10 cellular contexts compared by ENCODE assay signal in the genomic region with DNA sequence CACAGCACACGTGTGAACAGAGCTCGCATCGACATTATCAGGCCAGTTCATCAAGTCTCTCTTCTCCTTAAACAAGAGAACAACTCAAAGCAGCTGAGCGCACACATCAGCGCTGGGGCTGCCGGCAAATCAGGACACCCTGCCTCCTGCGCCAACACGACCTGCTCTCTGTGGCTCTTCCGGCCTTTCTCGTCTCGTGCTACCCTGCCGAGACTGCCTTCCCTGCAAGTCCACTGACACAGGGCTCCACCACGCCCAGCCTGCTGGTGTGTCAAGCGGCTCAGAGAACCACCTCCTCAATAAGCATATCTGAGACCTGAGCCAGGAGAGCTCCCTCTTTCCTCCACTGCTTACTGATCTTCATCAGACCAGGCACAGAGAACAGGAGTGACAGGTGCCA.
DNase-seq lines count a peak whose midpoint lies in the region; ATAC-seq and TF ChIP-seq lines count a peak whose summit lies in the region.
"Had no signal": no experiment of that assay in that cellular context is flagged by ENCODE, and none has a peak within 500 bp of the region (broad histone marks: within the 10 kb centered on the region; RNA-seq: fewer than 3 reads in every experiment).

No MANE protein-coding gene starts in this region.

- WGBS in esophagus, 2 donors = 51 to 61% methylated on average over 14 of the region's 14 CpGs

- H3K27ac ChIP-seq in RWPE1 (peak overlapping the region; percentile 97), esophagus (ENCODE audit: low read depth in 2 of 2, low read length in 1 of 2) (peak overlapping the region; percentile 74 to 87)

- H3K4me1 ChIP-seq in esophagus (ENCODE audit: control insufficient read depth in 2 of 2, insufficient read depth in 2 of 2, low read length in 1 of 2) = peaks cover 24 to 50% of the 10 kb centered on the region in 2 donors

- H3K4me3 ChIP-seq in esophagus (ENCODE audit: low read depth in 1 of 2, low read length in 2 of 2) = peak overlapping the region in 1 of 2 donors; percentile 18

- CTCF ChIA-PET in RWPE1 (lab: Yijun Ruan, JAX) = no interaction called here

- POLR2A ChIA-PET in RWPE1 (lab: Yijun Ruan, JAX; ENCODE audit: low non-redundant PET) = no interaction called here

- no peak for ATAC-seq in HG02981 (IDR thresholded peaks at IDR 0.05; ENCODE audit: unreplicated experiment)

- no peaks in the 10 kb centered on the region for H3K27me3 ChIP-seq in esophagus (ENCODE audit: control insufficient read depth in 1 of 2, insufficient read depth in 2 of 2, low read length in 2 of 2)

- H3K9me3 ChIP-seq in esophagus (ENCODE audit: control insufficient read depth in 2 of 2, insufficient read depth in 1 of 2, low read depth in 1 of 2, low read length in 1 of 2) = peaks cover 0 to 4% of the 10 kb centered on the region in 2 donors

- H3K36me3 ChIP-seq in esophagus (ENCODE audit: control insufficient read depth in 2 of 2, insufficient read depth in 2 of 2, low read length in 1 of 2) = peaks cover 0 to 35% of the 10 kb centered on the region in 2 donors

- TF ChIP-seq CTCF in RWPE1 (conservative IDR thresholded peaks at IDR 0.05; ENCODE audit: low read depth) = no peak

- DNase-seq in RWPE1 (ENCODE audit: low spot score) (no peak), activated T-helper 1 cell treated with Interleukin-2 at 50 U/mL for 16 hours (ENCODE audit: low read depth) (peak; percentile 56), NCI-H345 (lab: John Stamatoyannopoulos, UW) (no peak), NCI-H2107 treated with DMSO at 0.1 percent for 48 hours (lab: John Stamatoyannopoulos, UW; ENCODE audit: unreplicated experiment) (no peak)
- DNase-seq in stimulated activated CD4-positive, alpha-beta T cell treated with anti-CD3 and anti-CD28 coated beads, Interleukin-4, amount 100 ng/mL, for 4 hours = peak; percentile 28 to 40
- no peak for DNase-seq in stimulated activated CD8-positive, alpha-beta memory T cell treated with anti-CD3 and anti-CD28 coated beads, Interleukin-4, amount 100 ng/mL, for 48 hours
- DNase-seq: GF-D8, NCI-H1092 treated with DMSO at 0.1 percent for 48 hours had no signal

Comparison
In these comparisons a context has a peak if more than half of its experiments do, and no peak if none do; other contexts are left out.
1. DNase-seq: peak in activated T-helper 1 cell treated with Interleukin-2 at 50 U/mL for 16 hours (single experiment) and stimulated activated CD4-positive, alpha-beta T cell treated with anti-CD3 and anti-CD28 coated beads, Interleukin-4, amount 100 ng/mL, for 4 hours (2 of 2); none in RWPE1 (single experiment), NCI-H345 (single experiment), stimulated activated CD8-positive, alpha-beta memory T cell treated with anti-CD3 and anti-CD28 coated beads, Interleukin-4, amount 100 ng/mL, for 48 hours (single experiment) and NCI-H2107 treated with DMSO at 0.1 percent for 48 hours (single experiment).